ENCODE assay signal across 8 cellular contexts in the genomic region with DNA sequence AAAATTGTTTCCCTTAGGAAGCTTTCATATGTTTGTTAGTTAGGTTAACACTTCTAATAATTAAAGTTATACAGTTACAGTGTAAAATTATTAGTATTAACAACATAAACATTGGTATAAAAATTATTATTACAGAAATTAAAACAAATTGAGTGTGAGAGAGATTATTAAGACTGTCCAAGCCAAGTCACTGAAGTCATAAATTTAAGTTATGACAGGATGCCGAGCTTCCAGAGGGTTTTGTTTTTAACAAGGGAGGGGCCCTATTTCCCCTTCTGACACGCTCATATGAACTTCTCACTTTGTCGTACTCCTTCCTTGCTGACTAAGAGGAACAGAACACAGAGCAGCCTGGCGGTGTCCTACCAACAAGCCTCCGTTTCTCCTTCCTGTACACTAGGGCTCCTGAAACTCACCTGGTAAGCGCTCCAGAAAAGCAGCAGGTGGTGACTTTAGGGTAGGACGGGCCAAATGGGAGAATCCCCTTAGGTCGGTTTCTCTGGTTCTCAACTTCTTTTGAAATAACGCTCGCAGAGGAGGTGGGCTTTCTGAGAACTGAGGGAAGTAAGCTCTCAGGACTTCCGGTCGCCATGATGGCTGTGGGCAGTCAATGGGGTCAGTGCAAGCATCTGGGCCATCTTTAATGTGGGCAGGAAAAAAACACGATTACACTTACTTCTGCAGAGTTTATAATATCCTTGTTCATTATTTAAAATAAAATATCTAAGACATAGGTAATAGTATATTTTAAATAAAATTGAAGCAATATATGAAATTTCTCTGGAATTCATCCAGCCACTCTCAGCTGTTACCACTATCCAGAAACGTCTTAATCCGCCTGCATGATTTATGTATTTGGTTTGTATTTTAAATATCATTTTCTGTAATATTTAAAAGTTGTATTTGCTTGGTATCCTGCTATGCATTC. TPM values are rescaled to one million over a fixed set of nuclear protein-coding genes. Genes with fewer than 3 reads are reported as not detected.
A peak's percentile ranks its signal among the peaks of the same experiment; 100 is the strongest.
DNase-seq lines count a peak whose midpoint lies in the region; ATAC-seq and TF ChIP-seq lines count a peak whose summit lies in the region.

A gene with protein sequence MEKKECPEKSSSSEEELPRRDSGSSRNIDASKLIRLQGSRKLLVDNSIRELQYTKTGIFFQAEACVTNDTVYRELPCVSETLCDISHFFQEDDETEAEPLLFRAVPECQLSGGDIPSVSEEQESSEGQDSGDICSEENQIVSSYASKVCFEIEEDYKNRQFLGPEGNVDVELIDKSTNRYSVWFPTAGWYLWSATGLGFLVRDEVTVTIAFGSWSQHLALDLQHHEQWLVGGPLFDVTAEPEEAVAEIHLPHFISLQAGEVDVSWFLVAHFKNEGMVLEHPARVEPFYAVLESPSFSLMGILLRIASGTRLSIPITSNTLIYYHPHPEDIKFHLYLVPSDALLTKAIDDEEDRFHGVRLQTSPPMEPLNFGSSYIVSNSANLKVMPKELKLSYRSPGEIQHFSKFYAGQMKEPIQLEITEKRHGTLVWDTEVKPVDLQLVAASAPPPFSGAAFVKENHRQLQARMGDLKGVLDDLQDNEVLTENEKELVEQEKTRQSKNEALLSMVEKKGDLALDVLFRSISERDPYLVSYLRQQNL (minus strand): TSS at position 537 of the 928 bp plus-strand sequence. CDS start 14,892 bp downstream, outside the sequence.

- H3K4me3 ChIP-seq in right atrium auricular region: peak within 1 kb of the TSS; percentile 64 to 73
- H3K4me3 ChIP-seq in prostate gland: peak within 1 kb of the TSS; percentile 45 to 61

- ATAC-seq in HG02763 (IDR thresholded peaks at IDR 0.05; ENCODE audit: unreplicated experiment): peak; percentile 55

- H3K27ac ChIP-seq in right atrium auricular region (peak within 1 kb of the TSS; percentile 91 to 93), prostate gland (peak within 1 kb of the TSS; percentile 83 to 90)

- WGBS in prostate gland: 12% methylated on average over 15 of the region's 15 CpGs

- H3K36me3 ChIP-seq in right atrium auricular region (no peaks in the 10 kb centered on the region), prostate gland (no peaks in the 10 kb centered on the region)

- no peak for TF ChIP-seq POLR2A in prostate gland (IDR thresholded peaks at IDR 0.05)

- H3K9me3 ChIP-seq in right atrium auricular region (no peaks in the 10 kb centered on the region), prostate gland (no peaks in the 10 kb centered on the region)

- TF ChIP-seq CTCF in GM10266 (IDR thresholded peaks at IDR 0.05; ENCODE audit: control insufficient read depth, insufficient read depth, low read depth, missing control alignments): no peak
- peak in 1 of 2 donors; percentile 24 for TF ChIP-seq CTCF in right atrium auricular region (IDR thresholded peaks at IDR 0.05)
- peak in 2 of 4 experiments; percentile 22 to 32 for TF ChIP-seq CTCF in prostate gland (IDR thresholded peaks at IDR 0.05)

- DNase-seq in GM10266 (ENCODE audit: extremely low spot score) (peak; percentile 62), NCI-H1694 treated with DMSO at 0.1 percent for 48 hours (lab: John Stamatoyannopoulos, UW) (peak; percentile 96), T-helper 2 cell (peak; percentile 40 to 96 (median 73)), anterior cingulate cortex (lab: John Stamatoyannopoulos, UW) (peak in 54 of 58 donors; percentile 21 to 84 (median 64)), right atrium auricular region (ENCODE audit: low spot score) (peak; percentile 84), prostate gland (ENCODE audit: low spot score) (peak; percentile 80), ureter (ENCODE audit: low spot score) (peak; percentile 78)

- peaks cover 0 to 19% of the 10 kb centered on the region in 2 donors for H3K4me1 ChIP-seq in right atrium auricular region
- H3K4me1 ChIP-seq in prostate gland (replicated peaks): peaks cover 6% of the 10 kb centered on the region

- intact Hi-C loops in prostate gland (cut with DNase I): loop anchor here (10.0 kb wide), 1 partner anchor 151 kb away; no protein-coding TSS in a partner anchor

- H3K27me3 ChIP-seq in right atrium auricular region (no peaks in the 10 kb centered on the region), prostate gland (replicated peaks; ENCODE audit: insufficient read depth) (no peaks in the 10 kb centered on the region)

RNA-seq across cellular contexts. Expression of the gene that starts here (rescaled TPM):
- total RNA-seq in right atrium auricular region: 10 to 100 TPM; 19.7 to 21.2 TPM
- 10 to 100 TPM; 12.6 to 49.0 TPM for total RNA-seq in prostate gland
- 47.3 TPM for total RNA-seq in ureter

Comparison
In these comparisons a context has a peak if more than half of its experiments do, and no peak if none do; other contexts are left out.
1. Peak in every context shown above with its lines: DNase-seq, ATAC-seq, H3K4me3 ChIP-seq and H3K27ac ChIP-seq.